Comparison of ENCODE assay signal across 12 cellular contexts in genomic region chr5:78795757-78796156, GRCh38.
DNase-seq lines count a peak whose midpoint lies in the region; ATAC-seq, FAIRE-seq and TF ChIP-seq lines count a peak whose summit lies in the region.
"Had no signal": no experiment of that assay in that cellular context is flagged by ENCODE, and none has a peak within 500 bp of the region (broad histone marks: within the 10 kb centered on the region; RNA-seq: fewer than 3 reads in every experiment).

No MANE protein-coding gene starts in this region.

- no peak overlapping the region for H3K4me2 ChIP-seq in GM12878 (ENCODE audit: control insufficient read depth, insufficient read depth)

- in situ Hi-C loops in GM12878 (cut with MboI) = no loop called here

- H3K4me3 ChIP-seq in GM12878 = no peak overlapping the region
- H3K4me3 ChIP-seq in esophagus squamous epithelium = no peak overlapping the region
- H3K4me3 ChIP-seq: cardiac muscle cell had no signal

- FAIRE-seq in GM12878 (lab: Jason Lieb, UNC) = no peak

- no peak overlapping the region for H3K27ac ChIP-seq in GM12878 (ENCODE audit: control insufficient read depth, insufficient read depth)
- H3K27ac ChIP-seq in esophagus squamous epithelium = no peak overlapping the region
- H3K27ac ChIP-seq: C4-2B had no signal

- DNase-seq in EH (ENCODE audit: low read depth) = peak; percentile 43
- no peak for DNase-seq in GM12878 (ENCODE audit: low read depth, low spot score)
- DNase-seq in lung microvascular endothelial cell (ENCODE audit: low read depth in 2 of 2) = peak; percentile 23 to 33
- no peak for DNase-seq in activated naive CD4-positive, alpha-beta T cell treated with anti-CD3 and anti-CD28 coated beads, Interleukin-2, amount 50 U/mL, for 16 hours
- DNase-seq in NCI-H2081 (lab: John Stamatoyannopoulos, UW) = no peak
- DNase-seq in NCI-H2227 (lab: John Stamatoyannopoulos, UW; ENCODE audit: unreplicated experiment) = no peak
- no peak for DNase-seq in esophagus squamous epithelium (lab: John Stamatoyannopoulos, UW)
- DNase-seq: activated CD4-positive, alpha-beta T cell treated with anti-CD3 and anti-CD28 coated beads for 1 hour; NCI-H2081 treated with DMSO at 0.1 percent for 48 hours had no signal

- POLR2A ChIA-PET in GM12878 (lab: Charles Lee) = interaction anchor here (1.1 to 1.7 kb wide), 3 partner anchors 67 to 148 kb away, joined by 3 to 7 read pairs (median 3); no protein-coding TSS in a partner anchor

- H2AFZ ChIP-seq in GM12878 (ENCODE audit: control insufficient read depth, low read depth, low read length) = no peak overlapping the region

- no peaks in the 10 kb centered on the region for H3K36me3 ChIP-seq in GM12878 (ENCODE audit: control insufficient read depth in 2 of 2, insufficient read depth in 2 of 2, low read length in 1 of 2)
- H3K36me3 ChIP-seq in esophagus squamous epithelium = no peaks in the 10 kb centered on the region
- H3K36me3 ChIP-seq: cardiac muscle cell had no signal

- SMC1A ChIA-PET in GM12878 (lab: Charles Lee; ENCODE audit: uncharacterized antibody, unreplicated experiment) = interaction anchor here (0.6 to 2.0 kb wide), 15 partner anchors 24 to 926 kb away, joined by 3 to 10 read pairs (median 4); no protein-coding TSS in a partner anchor

- TF ChIP-seq EP300 in GM12878 (IDR thresholded peaks at IDR 0.05; ENCODE audit: borderline replicate concordance in 1 of 2, control insufficient read depth in 1 of 2, low read depth in 2 of 2, low read length in 2 of 2) = no peak

- TF ChIP-seq CTCF in GM12878 (IDR thresholded peaks at IDR 0.05 in 2 of 3, conservative IDR thresholded peaks at IDR 0.05 in 1 of 3; ENCODE audit: control insufficient read depth in 2 of 3, extremely low read depth in 1 of 3, insufficient read depth in 1 of 3, low read depth in 3 of 3, low read length in 3 of 3) = no peak
- no peak for TF ChIP-seq CTCF in esophagus squamous epithelium (IDR thresholded peaks at IDR 0.05)

- ATAC-seq in HG03108 (IDR thresholded peaks at IDR 0.05; ENCODE audit: unreplicated experiment) (peak; percentile 65), GM12878 (peak; percentile 79)

- no peaks in the 10 kb centered on the region for H3K79me2 ChIP-seq in GM12878 (ENCODE audit: control insufficient read depth, insufficient read depth, low read length)

- peaks cover 15% of the 10 kb centered on the region; the same call in 1 of the 2 replicates for H3K4me1 ChIP-seq in GM12878 (ENCODE audit: control insufficient read depth, insufficient read depth, low read length)
- no peaks in the 10 kb centered on the region for H3K4me1 ChIP-seq in esophagus squamous epithelium

- H3K27me3 ChIP-seq in GM12878 (replicated peaks in 1 of 2; ENCODE audit: control insufficient read depth in 2 of 2, insufficient read depth in 2 of 2, low read length in 1 of 2) = no peaks in the 10 kb centered on the region
- no peaks in the 10 kb centered on the region for H3K27me3 ChIP-seq in esophagus squamous epithelium
- H3K27me3 ChIP-seq: cardiac muscle cell had no signal

- TF ChIP-seq RAD21 in GM12878 (IDR thresholded peaks at IDR 0.05; ENCODE audit: insufficient read depth, low read depth, low read length) = no peak

- no peaks in the 10 kb centered on the region for H4K20me1 ChIP-seq in GM12878 (ENCODE audit: control insufficient read depth, insufficient read depth)

- intact Hi-C loops in GM12878 (cut with micrococcal nuclease; ENCODE audit: unreplicated experiment) = no loop called here
- intact Hi-C loops in esophagus squamous epithelium (cut with DNase I) = no loop called here

- CTCF ChIA-PET in GM12878 (lab: Yijun Ruan, JAX) = interaction anchor here (0.6 to 1.7 kb wide), 6 partner anchors 14 to 1290 kb away, joined by 3 to 5 read pairs (median 4); no protein-coding TSS in a partner anchor

- 54% methylated on average over 2 of the region's 2 CpGs for WGBS in GM12878 (ENCODE audit: insufficient coverage, insufficient replicate concordance, low lambda C conversion rate, missing lambda C conversion rate)
- WGBS in esophagus squamous epithelium, 2 donors = 81 to 89% methylated on average over 2 of the region's 2 CpGs

- TF ChIP-seq POLR2A in GM12878 (IDR thresholded peaks at IDR 0.05; ENCODE audit: low read depth, low read length) = no peak
- no peak for TF ChIP-seq POLR2A in esophagus squamous epithelium (IDR thresholded peaks at IDR 0.05)

- no peak overlapping the region for H3K9ac ChIP-seq in GM12878 (ENCODE audit: control insufficient read depth, insufficient read depth, low read length)

- RAD21 ChIA-PET in GM12878 (lab: Charles Lee; ENCODE audit: unreplicated experiment) = interaction anchor here (1.1 to 1.8 kb wide), 8 partner anchors 20 to 149 kb away, joined by 3 to 6 read pairs (median 4); no protein-coding TSS in a partner anchor

- BruUV-seq in GM12878 (replicated peaks; lab: Mats Ljungman, UMichigan) = no TSS peak

- H3K9me3 ChIP-seq in GM12878 (replicated peaks; ENCODE audit: control insufficient read depth, insufficient read depth, low read length) (peaks cover 1% of the 10 kb centered on the region; the same call in 1 of the 3 replicates), esophagus squamous epithelium (peaks cover 0 to under 1% (median 0%) of the 10 kb centered on the region in 3 donors)

TF ChIP-seq in GM12878, 131 proteins besides CTCF, POLR2A, EP300 and RAD21 (continues in another document):
- TF ChIP-seq ZNF217 (IDR thresholded peaks at IDR 0.05) (0 out of 2 replicates have a peak, but pooled peaks have one; percentile 49), ZNF687 (IDR thresholded peaks at IDR 0.05) (no peak; the same call in 1 of the 2 replicates), GATAD2B (conservative IDR thresholded peaks at IDR 0.05; ENCODE audit: low read depth) (no peak), RUNX3 (IDR thresholded peaks at IDR 0.05; ENCODE audit: low read length) (peak; percentile 17; the same call in 1 of the 2 replicates), TCF7 (IDR thresholded peaks at IDR 0.05; ENCODE audit: borderline replicate concordance) (0 out of 2 replicates have a peak, but pooled peaks have one; percentile 29), SKIL (IDR thresholded peaks at IDR 0.05; ENCODE audit: low read depth, poor library complexity, severe bottlenecking) (peak; percentile 25), ZNF24 (IDR thresholded peaks at IDR 0.05) (peak; percentile 54; the same call in 1 of the 2 replicates), MTA2 (IDR thresholded peaks at IDR 0.05; ENCODE audit: low read depth) (peak; percentile 62), DPF2 (IDR thresholded peaks at IDR 0.05) (no peak), KDM1A (IDR thresholded peaks at IDR 0.05; ENCODE audit: borderline replicate concordance) (no peak), PKNOX1 (IDR thresholded peaks at IDR 0.05) (0 out of 2 replicates have a peak, but pooled peaks have one; percentile 18), ATF7 (IDR thresholded peaks at IDR 0.05; ENCODE audit: low read depth) (peak; percentile 63), NBN (IDR thresholded peaks at IDR 0.05) (0 out of 2 replicates have a peak, but pooled peaks have one; percentile 21)

Comparison
In these comparisons a context has a peak if more than half of its experiments do, and no peak if none do; other contexts are left out.
1. DNase-seq: peak in EH (single experiment) and lung microvascular endothelial cell (2 of 2); none in GM12878 (single experiment), activated naive CD4-positive, alpha-beta T cell treated with anti-CD3 and anti-CD28 coated beads, Interleukin-2, amount 50 U/mL, for 16 hours (single experiment), NCI-H2081 (0 of 2), NCI-H2227 (single experiment) and esophagus squamous epithelium (single experiment).